ENCODE assay signal across 13 cellular contexts in genomic region chr10:119865699-119866240, GRCh38. TPM values are rescaled to one million over a fixed set of nuclear protein-coding genes. Genes with fewer than 3 reads are reported as not detected.
DNase-seq lines count a peak whose midpoint lies in the region; ATAC-seq and TF ChIP-seq lines count a peak whose summit lies in the region.
"Had no signal": no experiment of that assay in that cellular context is flagged by ENCODE, and none has a peak within 500 bp of the region (broad histone marks: within the 10 kb centered on the region; RNA-seq: fewer than 3 reads in every experiment).

No MANE protein-coding gene starts in this region.

- H3K9me3 Mint-ChIP-seq in Caco-2 (ENCODE audit: unreplicated experiment), result no peaks in the 10 kb centered on the region
- no peaks in the 10 kb centered on the region for H3K9me3 Mint-ChIP-seq in effector memory CD8-positive, alpha-beta T cell
- H3K9me3 Mint-ChIP-seq in stimulated activated effector memory CD8-positive, alpha-beta T cell treated with anti-CD3 and anti-CD28 coated beads, Interleukin-12 subunit alpha, Interleukin-12 subunit beta, amount 100 ng/mL, for 72 hours, result peaks cover 8% of the 10 kb centered on the region
- no peaks in the 10 kb centered on the region for H3K9me3 Mint-ChIP-seq in CD4-positive, alpha-beta T cell

- no peak overlapping the region for H3K27ac ChIP-seq in HEK293 (ENCODE audit: extremely low read depth, low read depth, low read length)
- H3K27ac ChIP-seq in CD4-positive, alpha-beta T cell (ENCODE audit: low read depth, low read length), result no peak overlapping the region
- H3K27ac ChIP-seq: HL-60 had no signal

- no peak for DNase-seq in Caco-2
- no peak for DNase-seq in effector memory CD8-positive, alpha-beta T cell
- no peak for DNase-seq in stimulated activated effector memory CD8-positive, alpha-beta T cell treated with anti-CD3 and anti-CD28 coated beads, Interleukin-12 subunit alpha, Interleukin-12 subunit beta, amount 100 ng/mL, for 72 hours (ENCODE audit: low spot score in 2 of 2)
- no peak for DNase-seq in NCI-H774 (lab: John Stamatoyannopoulos, UW)
- DNase-seq in CD4-positive, alpha-beta T cell, result no peak
- DNase-seq in activated CD8-positive, alpha-beta memory T cell treated with anti-CD3 and anti-CD28 coated beads for 24 hours, result no peak
- DNase-seq: C1 segment of cervical spinal cord; CD8-positive, alpha-beta T cell; COR-L47 had no signal

- no peak for ATAC-seq in effector memory CD8-positive, alpha-beta T cell (replicated peaks)
- no peak for ATAC-seq in stimulated activated effector memory CD8-positive, alpha-beta T cell treated with anti-CD3 and anti-CD28 coated beads, Interleukin-12 subunit alpha, Interleukin-12 subunit beta, amount 100 ng/mL, for 72 hours
- no peak for ATAC-seq in CD4-positive, alpha-beta T cell (ENCODE audit: poor library complexity)
- ATAC-seq: CD8-positive, alpha-beta T cell; HCT116 had no signal

- H3K4me3 Mint-ChIP-seq in Caco-2 (ENCODE audit: unreplicated experiment), result no peak overlapping the region
- no peak overlapping the region for H3K4me3 Mint-ChIP-seq in effector memory CD8-positive, alpha-beta T cell
- H3K4me3 Mint-ChIP-seq in stimulated activated effector memory CD8-positive, alpha-beta T cell treated with anti-CD3 and anti-CD28 coated beads, Interleukin-12 subunit alpha, Interleukin-12 subunit beta, amount 100 ng/mL, for 72 hours, result no peak overlapping the region
- no peak overlapping the region for H3K4me3 Mint-ChIP-seq in CD4-positive, alpha-beta T cell
- H3K4me3 Mint-ChIP-seq: B cell; CD8-positive, alpha-beta T cell had no signal

- H3K27ac Mint-ChIP-seq in Caco-2 (ENCODE audit: unreplicated experiment), result peak overlapping the region; percentile 13
- H3K27ac Mint-ChIP-seq in effector memory CD8-positive, alpha-beta T cell, result peak overlapping the region; percentile 35 to 36
- H3K27ac Mint-ChIP-seq in stimulated activated effector memory CD8-positive, alpha-beta T cell treated with anti-CD3 and anti-CD28 coated beads, Interleukin-12 subunit alpha, Interleukin-12 subunit beta, amount 100 ng/mL, for 72 hours, result peak overlapping the region; percentile 32
- no peak overlapping the region for H3K27ac Mint-ChIP-seq in CD4-positive, alpha-beta T cell
- H3K27ac Mint-ChIP-seq: B cell; CD8-positive, alpha-beta T cell had no signal

- H3K27me3 Mint-ChIP-seq in Caco-2 (ENCODE audit: insufficient read depth, unreplicated experiment), result no peaks in the 10 kb centered on the region
- no peaks in the 10 kb centered on the region for H3K27me3 Mint-ChIP-seq in effector memory CD8-positive, alpha-beta T cell
- no peaks in the 10 kb centered on the region for H3K27me3 Mint-ChIP-seq in CD4-positive, alpha-beta T cell
- H3K27me3 Mint-ChIP-seq: B cell had no signal

- POLR2A ChIA-PET in Caco-2 (lab: Charles Lee) (no interaction called here), HEK293 (lab: Yijun Ruan, JAX) (no interaction called here)
- POLR2A ChIA-PET in CD4-positive, alpha-beta T cell (lab: Charles Lee), result no interaction called here

- H3K9me3 ChIP-seq in Caco-2 (no peaks in the 10 kb centered on the region), HEK293 (ENCODE audit: control insufficient read depth, insufficient read depth, low read depth, low read length) (no peaks in the 10 kb centered on the region)
- H3K9me3 ChIP-seq in CD4-positive, alpha-beta T cell (ENCODE audit: control insufficient read depth, low read length), result no peaks in the 10 kb centered on the region

- intact Hi-C loops in Caco-2 (cut with micrococcal nuclease; ENCODE audit: unreplicated experiment), result no loop called here
- intact Hi-C loops in CD4-positive, alpha-beta T cell (cut with DNase I, micrococcal nuclease), result no loop called here

- CTCF ChIA-PET in Caco-2 (lab: Charles Lee) (no interaction called here), HEK293 (lab: Yijun Ruan, JAX) (interaction anchor here (0.6 to 0.9 kb wide), 2 partner anchors 115 to 187 kb away, joined by 3 read pairs; no protein-coding TSS in a partner anchor)
- CTCF ChIA-PET in CD4-positive, alpha-beta T cell (lab: Charles Lee), result interaction anchor here (1.3 kb wide), 1 partner anchor 180 kb away, joined by 6 read pairs; no protein-coding TSS in a partner anchor

- no TSS peak for BruUV-seq in Caco-2 (replicated peaks; lab: Mats Ljungman, UMichigan)

- peaks cover 27% of the 10 kb centered on the region for H3K36me3 Mint-ChIP-seq in Caco-2 (ENCODE audit: insufficient read depth, unreplicated experiment)
- H3K36me3 Mint-ChIP-seq in effector memory CD8-positive, alpha-beta T cell (ENCODE audit: insufficient read depth), result peaks cover 11% of the 10 kb centered on the region
- H3K36me3 Mint-ChIP-seq in stimulated activated effector memory CD8-positive, alpha-beta T cell treated with anti-CD3 and anti-CD28 coated beads, Interleukin-12 subunit alpha, Interleukin-12 subunit beta, amount 100 ng/mL, for 72 hours, result peaks cover 69% of the 10 kb centered on the region
- peaks cover 30% of the 10 kb centered on the region for H3K36me3 Mint-ChIP-seq in CD4-positive, alpha-beta T cell (ENCODE audit: low read depth)

- H3K36me3 ChIP-seq in Caco-2 (ENCODE audit: control insufficient read depth, insufficient read depth, low read length) (no peaks in the 10 kb centered on the region), HEK293 (ENCODE audit: control insufficient read depth in 2 of 2, insufficient read depth in 1 of 2, low read length in 2 of 2) (peaks cover 9 to 12% of the 10 kb centered on the region in 2 experiments; a peak in 2 of 3 replicates)

- H3K4me1 ChIP-seq in Caco-2, result peaks cover 9% of the 10 kb centered on the region
- peaks cover 7% of the 10 kb centered on the region for H3K4me1 ChIP-seq in HEK293 (ENCODE audit: control insufficient read depth, insufficient read depth, low read length)

- no peak overlapping the region for H3K4me3 ChIP-seq in Caco-2 (ENCODE audit: low read depth, low read length)
- H3K4me3 ChIP-seq in HEK293 (ENCODE audit: low read depth, low read length), result no peak overlapping the region

- peaks cover 15% of the 10 kb centered on the region for H3K4me1 Mint-ChIP-seq in Caco-2 (ENCODE audit: low read depth, unreplicated experiment)
- H3K4me1 Mint-ChIP-seq in effector memory CD8-positive, alpha-beta T cell (ENCODE audit: low read depth in 2 of 2), result peaks cover 24 to 64% of the 10 kb centered on the region in 2 donors
- peaks cover 64% of the 10 kb centered on the region for H3K4me1 Mint-ChIP-seq in stimulated activated effector memory CD8-positive, alpha-beta T cell treated with anti-CD3 and anti-CD28 coated beads, Interleukin-12 subunit alpha, Interleukin-12 subunit beta, amount 100 ng/mL, for 72 hours
- H3K4me1 Mint-ChIP-seq in CD4-positive, alpha-beta T cell (ENCODE audit: low read depth), result peaks cover 69% of the 10 kb centered on the region

- no peaks in the 10 kb centered on the region for H3K27me3 ChIP-seq in Caco-2 (replicated peaks; ENCODE audit: control insufficient read depth, insufficient read depth, low read length)
- no peaks in the 10 kb centered on the region for H3K27me3 ChIP-seq in CD4-positive, alpha-beta T cell (ENCODE audit: control insufficient read depth, insufficient read depth, low read length)

- no peak for TF ChIP-seq CTCF in Caco-2 (IDR thresholded peaks at IDR 0.05; ENCODE audit: insufficient read depth in 1 of 2, low read depth in 1 of 2, low read length in 1 of 2, severe bottlenecking in 1 of 2, unreplicated experiment in 1 of 2)
- no peak for TF ChIP-seq CTCF in HEK293 (tag by site-specific recombination; IDR thresholded peaks at IDR 0.05)
- TF ChIP-seq CTCF in CD4-positive, alpha-beta T cell (IDR thresholded peaks at IDR 0.05), result no peak

TF ChIP-seq in HEK293, 187 proteins besides CTCF, POLR2A, EP300 and RAD21:
- no peak for TF ChIP-seq ZNF350 (tag by site-specific recombination; IDR thresholded peaks at IDR 0.05)
- TF ChIP-seq ZBTB10 (tag by site-specific recombination; IDR thresholded peaks at IDR 0.05), result no peak
- peak; percentile 89 for TF ChIP-seq ZNF121 (tag by site-specific recombination; IDR thresholded peaks at IDR 0.05)
- 0 out of 2 replicates have a peak, but pooled peaks have one; percentile 12 for TF ChIP-seq ZBTB6 (tag by site-specific recombination; IDR thresholded peaks at IDR 0.05)

RNA-seq across cellular contexts. Expression of gene MCMBP, which starts 6.9 kb away (rescaled TPM):
- 77.2 and 88.4 TPM in 2 replicates for total RNA-seq in Caco-2 (2022)
- total RNA-seq in CD4-positive, alpha-beta T cell, result 10 to 100 TPM; 14.5 to 14.6 TPM

RNA-seq across cellular contexts. Expression of gene SEC23IP, which starts 26.8 kb away (rescaled TPM):
- total RNA-seq in Caco-2 (2022), result 108 and 116 TPM in 2 replicates
- 10 to 100 TPM; 18.1 to 21.1 TPM for total RNA-seq in CD4-positive, alpha-beta T cell
